ENCODE assay signal across 1 cellular context in genomic region chr6:148455225-148455624, GRCh38.
TF ChIP-seq lines count a peak whose summit lies in the region.

No MANE protein-coding gene starts in this region.

TF ChIP-seq in GM23338, 12 proteins besides CTCF, POLR2A, EP300 and RAD21 (continued from another document):
- TF ChIP-seq ETS1 (IDR thresholded peaks at IDR 0.05) (no peak), STAT1 (IDR thresholded peaks at IDR 0.05; ENCODE audit: unreplicated experiment) (no peak), ZNF462 (CRISPR knock-in tag; IDR thresholded peaks at IDR 0.05) (no peak), CREB1 (CRISPR knock-in tag; IDR thresholded peaks at IDR 0.05; ENCODE audit: low read depth) (no peak)
